9 cellular contexts compared by ENCODE assay signal in the genomic region with DNA sequence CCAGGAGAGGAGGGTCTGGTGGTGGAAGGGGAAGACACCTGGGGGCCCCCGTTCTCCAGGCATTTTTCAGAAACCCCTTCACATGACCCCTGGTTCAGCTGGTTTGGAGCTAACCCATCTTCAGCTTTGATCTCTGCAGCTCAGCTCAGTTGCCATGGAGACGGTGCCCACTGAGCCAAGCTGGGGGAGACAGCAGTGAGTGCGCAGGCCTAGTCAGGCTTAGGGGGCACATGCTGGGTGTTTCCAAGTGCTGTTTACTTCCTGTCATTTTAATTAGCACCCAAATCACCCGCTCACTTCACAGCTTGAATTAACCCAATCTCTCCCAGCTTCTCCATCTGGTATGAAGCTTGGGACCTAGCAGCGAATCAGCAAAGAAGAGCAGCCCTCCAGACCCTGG. TPM values are rescaled to one million over a fixed set of nuclear protein-coding genes. Genes with fewer than 3 reads are reported as not detected.
DNase-seq lines count a peak whose midpoint lies in the region; ATAC-seq and TF ChIP-seq lines count a peak whose summit lies in the region.
"Had no signal": no experiment of that assay in that cellular context is flagged by ENCODE, and none has a peak within 500 bp of the region (broad histone marks: within the 10 kb centered on the region; RNA-seq: fewer than 3 reads in every experiment).

No MANE protein-coding gene starts in this region.

- DNase-seq in T-helper 9 cell = peak; percentile 59
- DNase-seq in central memory CD4-positive, alpha-beta T cell = peak; percentile 70
- peak; percentile 66 for DNase-seq in stimulated activated CD8-positive, alpha-beta memory T cell treated with anti-CD3 and anti-CD28 coated beads, Interleukin-12 subunit alpha, Interleukin-12 subunit beta, amount 100 ng/mL, for 1 hour (ENCODE audit: low read depth)
- no peak for DNase-seq in uterus

- no peak for TF ChIP-seq CTCF in uterus (IDR thresholded peaks at IDR 0.05)

- H3K27ac Mint-ChIP-seq in IgD-negative memory B cell = peak overlapping the region; percentile 50 to 96 (median 92)

- ATAC-seq in HG03460 (IDR thresholded peaks at IDR 0.05; ENCODE audit: unreplicated experiment) (no peak), HG02973 (IDR thresholded peaks at IDR 0.05; ENCODE audit: unreplicated experiment) (no peak), HG03139 (IDR thresholded peaks at IDR 0.05; ENCODE audit: unreplicated experiment) (no peak)

- H3K4me3 ChIP-seq in uterus = no peak overlapping the region
- H3K4me3 ChIP-seq: suprapubic skin had no signal

- peak overlapping the region; percentile 63 to 93 (median 76) for H3K4me3 Mint-ChIP-seq in IgD-negative memory B cell

- H3K36me3 ChIP-seq in uterus = no peaks in the 10 kb centered on the region
- H3K36me3 ChIP-seq: suprapubic skin had no signal

- H3K27me3 ChIP-seq in uterus = no peaks in the 10 kb centered on the region
- H3K27me3 ChIP-seq: suprapubic skin had no signal

- H3K27ac ChIP-seq in uterus = no peak overlapping the region
- H3K27ac ChIP-seq: suprapubic skin had no signal

- no peaks in the 10 kb centered on the region for H3K27me3 Mint-ChIP-seq in IgD-negative memory B cell

- H3K36me3 Mint-ChIP-seq in IgD-negative memory B cell = peaks cover 3% of the 10 kb centered on the region

- H3K9me3 Mint-ChIP-seq in IgD-negative memory B cell = no peaks in the 10 kb centered on the region

- no peaks in the 10 kb centered on the region for H3K9me3 ChIP-seq in uterus
- H3K9me3 ChIP-seq: suprapubic skin had no signal

- peaks cover 32 to 59% (median 56%) of the 10 kb centered on the region in 3 donors for H3K4me1 Mint-ChIP-seq in IgD-negative memory B cell

- no peaks in the 10 kb centered on the region for H3K4me1 ChIP-seq in uterus
- H3K4me1 ChIP-seq: suprapubic skin had no signal

- TF ChIP-seq POLR2A in uterus (IDR thresholded peaks at IDR 0.05) = no peak

- intact Hi-C loops in uterus (cut with DNase I; ENCODE audit: low total_unique reads) = no loop called here

RNA-seq across cellular contexts. Expression of a gene that starts 9.0 kb away (rescaled TPM):
- 65.5 TPM for polyA plus RNA-seq in IgD-negative memory B cell
- total RNA-seq in uterus = 10 to 100 TPM in 1 of 4 donors, 1 to 10 TPM in 3; 1.8 to 18.7 (median 4.5) TPM

Comparison
In these comparisons a context has a peak if more than half of its experiments do, and no peak if none do; other contexts are left out.
1. DNase-seq: peak in T-helper 9 cell (single experiment), central memory CD4-positive, alpha-beta T cell (single experiment) and stimulated activated CD8-positive, alpha-beta memory T cell treated with anti-CD3 and anti-CD28 coated beads, Interleukin-12 subunit alpha, Interleukin-12 subunit beta, amount 100 ng/mL, for 1 hour (single experiment); none in uterus (0 of 2).